In the genomic region with DNA sequence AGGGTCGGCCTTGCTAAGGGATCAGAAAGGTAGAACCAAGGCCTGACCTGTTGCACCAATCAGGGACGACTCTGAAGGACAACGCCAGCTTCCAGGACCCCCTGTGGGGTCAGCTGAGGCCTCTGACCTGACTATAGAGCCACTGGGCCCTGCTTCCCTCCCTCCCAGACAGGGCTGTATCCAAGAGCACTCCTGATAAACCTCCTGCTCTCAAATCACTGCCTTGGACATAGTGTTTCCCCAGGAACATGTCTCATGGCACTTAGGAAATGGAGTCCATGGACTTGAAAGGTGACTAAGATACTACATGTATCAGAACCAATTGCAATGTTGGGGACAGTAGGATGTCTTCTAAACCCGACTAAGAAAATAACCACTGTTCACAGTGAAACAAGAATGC, we compare ENCODE assay signal across 9 cellular contexts.
"Had no signal": no experiment of that assay in that cellular context is flagged by ENCODE, and none has a peak within 500 bp of the region (broad histone marks: within the 10 kb centered on the region; RNA-seq: fewer than 3 reads in every experiment).

No MANE protein-coding gene starts in this region.

- H3K27ac Mint-ChIP-seq: HFFc6 had no signal

- H2AFZ ChIP-seq: GM23248 had no signal

- DNase-seq: GM23248, GOT3, H7, HFFc6, IMR-90 had no signal

- H3K4me3 ChIP-seq: GM23248, HAP-1, K562 had no signal

- H3K9ac ChIP-seq: GM23248 had no signal

- H3K9me3 ChIP-seq: HAP-1 had no signal

- H3K36me3 ChIP-seq: HAP-1 had no signal

- ATAC-seq: HCT116, K562 had no signal

- H3K4me1 ChIP-seq: HAP-1 had no signal

- H3K27ac ChIP-seq: GM23248, HL-60 had no signal

- H3K4me3 Mint-ChIP-seq: HFFc6 had no signal
